ENCODE assay signal across 9 cellular contexts in the genomic region with DNA sequence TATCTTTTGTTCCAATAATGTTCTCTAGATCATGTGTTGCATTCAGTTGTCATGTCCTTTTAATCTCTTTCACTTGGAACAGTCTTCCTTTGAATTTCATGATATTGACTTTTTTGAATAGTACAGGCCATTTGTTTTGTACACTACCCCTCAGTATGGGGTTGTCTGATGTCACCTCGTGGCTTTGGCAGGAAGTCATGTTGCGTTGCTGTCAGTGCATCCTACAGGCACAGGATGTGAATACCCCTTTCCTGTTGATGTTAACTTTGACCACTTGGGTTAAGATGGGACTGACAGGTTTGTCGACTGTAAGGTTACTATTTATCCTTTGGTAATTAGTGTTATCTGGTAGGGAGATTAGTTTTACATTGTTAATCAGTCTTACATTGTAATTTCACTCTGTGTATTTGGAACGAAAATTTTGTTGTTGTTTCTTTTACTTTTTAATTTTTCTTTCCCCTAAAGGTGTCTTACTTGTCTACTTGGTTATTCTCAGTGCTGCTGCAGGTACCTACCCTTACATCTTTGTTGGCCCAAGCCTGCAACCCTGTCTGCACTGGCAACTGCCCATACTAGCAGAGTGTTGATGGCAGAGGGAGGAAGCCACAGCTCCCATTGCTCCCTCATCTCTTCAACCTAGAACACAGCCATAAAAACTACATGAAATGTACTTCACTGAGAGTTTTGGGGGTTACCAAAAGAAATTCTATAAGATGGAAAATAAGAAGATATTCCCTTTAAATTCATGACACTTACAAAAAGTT. TPM values are rescaled to one million over a fixed set of nuclear protein-coding genes. Genes with fewer than 3 reads are reported as not detected.
DNase-seq lines count a peak whose midpoint lies in the region; ATAC-seq, FAIRE-seq and TF ChIP-seq lines count a peak whose summit lies in the region.
"Had no signal": no experiment of that assay in that cellular context is flagged by ENCODE, and none has a peak within 500 bp of the region (broad histone marks: within the 10 kb centered on the region; RNA-seq: fewer than 3 reads in every experiment).

No MANE protein-coding gene starts in this region.

- H3K79me2 ChIP-seq in GM12878 (ENCODE audit: control insufficient read depth, insufficient read depth, low read length), result no peaks in the 10 kb centered on the region
- H3K79me2 ChIP-seq in GM23248 (ENCODE audit: insufficient read depth), result no peaks in the 10 kb centered on the region

- no TSS peak for BruUV-seq in GM12878 (replicated peaks; lab: Mats Ljungman, UMichigan)

- H3K9me3 ChIP-seq in BLaER1, result no peaks in the 10 kb centered on the region
- no peaks in the 10 kb centered on the region; the same call in 2 of the 3 replicates for H3K9me3 ChIP-seq in GM12878 (replicated peaks; ENCODE audit: control insufficient read depth, insufficient read depth, low read length)
- no peaks in the 10 kb centered on the region for H3K9me3 ChIP-seq in vagina
- H3K9me3 ChIP-seq in prostate gland, result no peaks in the 10 kb centered on the region
- H3K9me3 ChIP-seq in GM23248 (ENCODE audit: low read depth), result no peaks in the 10 kb centered on the region

- TF ChIP-seq POLR2A in GM12878 (IDR thresholded peaks at IDR 0.05; ENCODE audit: low read depth, low read length), result no peak
- no peak for TF ChIP-seq POLR2A in vagina (IDR thresholded peaks at IDR 0.05)
- no peak for TF ChIP-seq POLR2A in prostate gland (IDR thresholded peaks at IDR 0.05)

- TF ChIP-seq EP300 in GM12878 (IDR thresholded peaks at IDR 0.05; ENCODE audit: borderline replicate concordance in 1 of 2, control insufficient read depth in 1 of 2, low read depth in 2 of 2, low read length in 2 of 2), result no peak

- H3K27ac ChIP-seq in BLaER1, result no peak overlapping the region
- H3K27ac ChIP-seq in GM12878 (ENCODE audit: control insufficient read depth, insufficient read depth), result no peak overlapping the region
- H3K27ac ChIP-seq in vagina, result no peak overlapping the region
- H3K27ac ChIP-seq in prostate gland, result no peak overlapping the region
- H3K27ac ChIP-seq in GM23248, result no peak overlapping the region
- H3K27ac ChIP-seq: HL-60 had no signal

- in situ Hi-C loops in GM12878 (cut with MboI), result no loop called here
- in situ Hi-C loops in GM23248 (cut with MboI), result no loop called here

- no peak for FAIRE-seq in GM12878 (lab: Jason Lieb, UNC)

- H3K27me3 ChIP-seq in BLaER1, result no peaks in the 10 kb centered on the region
- H3K27me3 ChIP-seq in GM12878 (replicated peaks in 1 of 2; ENCODE audit: control insufficient read depth in 2 of 2, insufficient read depth in 2 of 2, low read length in 1 of 2), result no peaks in the 10 kb centered on the region
- H3K27me3 ChIP-seq in vagina, result no peaks in the 10 kb centered on the region
- no peaks in the 10 kb centered on the region for H3K27me3 ChIP-seq in prostate gland (replicated peaks; ENCODE audit: insufficient read depth)
- peaks cover 19% of the 10 kb centered on the region for H3K27me3 ChIP-seq in GM23248 (replicated peaks; ENCODE audit: insufficient read depth)

- H3K36me3 ChIP-seq in BLaER1, result no peaks in the 10 kb centered on the region
- no peaks in the 10 kb centered on the region for H3K36me3 ChIP-seq in GM12878 (ENCODE audit: control insufficient read depth in 2 of 2, insufficient read depth in 2 of 2, low read length in 1 of 2)
- no peaks in the 10 kb centered on the region for H3K36me3 ChIP-seq in vagina
- no peaks in the 10 kb centered on the region for H3K36me3 ChIP-seq in prostate gland
- H3K36me3 ChIP-seq in GM23248 (ENCODE audit: low read depth), result no peaks in the 10 kb centered on the region

- intact Hi-C loops in GM12878 (cut with micrococcal nuclease; ENCODE audit: unreplicated experiment), result no loop called here
- intact Hi-C loops in vagina (cut with DNase I), result no loop called here
- intact Hi-C loops in prostate gland (cut with DNase I), result no loop called here

- WGBS in GM12878 (ENCODE audit: insufficient coverage, insufficient replicate concordance, low lambda C conversion rate, missing lambda C conversion rate), result 34% methylated on average over 4 of the region's 4 CpGs
- WGBS in prostate gland, result 36% methylated on average over 4 of the region's 4 CpGs
- WGBS in GM23248 (ENCODE audit: low coverage in 1 of 2, low lambda C conversion rate in 2 of 2, missing lambda C conversion rate in 2 of 2), 2 experiments, result 23 to 33% methylated on average over 4 of the region's 4 CpGs

- no peak for TF ChIP-seq RAD21 in GM12878 (IDR thresholded peaks at IDR 0.05; ENCODE audit: insufficient read depth, low read depth, low read length)

- ATAC-seq in GM19351 (IDR thresholded peaks at IDR 0.05; ENCODE audit: unreplicated experiment) (peak; percentile 80), HG03571 (IDR thresholded peaks at IDR 0.05; ENCODE audit: unreplicated experiment) (peak; percentile 88), GM12878 (peak; percentile 89)

- no peaks in the 10 kb centered on the region for H3K9me2 ChIP-seq in GM23248 (ENCODE audit: insufficient read depth)

- H3K4me1 ChIP-seq in BLaER1 (peaks cover 7% of the 10 kb centered on the region), GM12878 (ENCODE audit: control insufficient read depth, insufficient read depth, low read length) (no peaks in the 10 kb centered on the region), vagina (no peaks in the 10 kb centered on the region), prostate gland (replicated peaks) (no peaks in the 10 kb centered on the region), GM23248 (ENCODE audit: insufficient read depth) (no peaks in the 10 kb centered on the region)

- H4K20me1 ChIP-seq in BLaER1 (no peaks in the 10 kb centered on the region), GM12878 (ENCODE audit: control insufficient read depth, insufficient read depth) (no peaks in the 10 kb centered on the region), GM23248 (ENCODE audit: insufficient read depth) (no peaks in the 10 kb centered on the region)

- H3K9ac ChIP-seq in BLaER1 (no peak overlapping the region), GM12878 (ENCODE audit: control insufficient read depth, insufficient read depth, low read length) (no peak overlapping the region), GM23248 (no peak overlapping the region)

- DNase-seq in GM12878 (ENCODE audit: low read depth, low spot score), result no peak
- DNase-seq in D341Med (ENCODE audit: low spot score), result no peak
- no peak for DNase-seq in vagina (ENCODE audit: extremely low spot score in 2 of 2)
- DNase-seq in prostate gland (ENCODE audit: low spot score), result no peak
- no peak for DNase-seq in GM23248

- H3F3A ChIP-seq in GM23248 (ENCODE audit: insufficient read depth), result 0 out of 2 replicates have a peak, but pooled peaks cover 3% of the 10 kb centered on the region

- SMC1A ChIA-PET in GM12878 (lab: Charles Lee; ENCODE audit: uncharacterized antibody, unreplicated experiment), result interaction anchor here (0.6 to 1.7 kb wide), 6 partner anchors 13 to 46 kb away, joined by 3 to 6 read pairs (median 4); partner anchors contain the start of gene ATP8A1

- peak overlapping the region; percentile 27; the same call in 1 of the 2 replicates for H3K4me2 ChIP-seq in BLaER1
- H3K4me2 ChIP-seq in GM12878 (ENCODE audit: control insufficient read depth, insufficient read depth), result no peak overlapping the region
- no peak overlapping the region for H3K4me2 ChIP-seq in GM23248 (ENCODE audit: unreplicated experiment)

- POLR2A ChIA-PET in GM12878 (lab: Charles Lee), result interaction anchor here (0.6 to 1.7 kb wide), 3 partner anchors 9 to 397 kb away, joined by 3 to 5 read pairs (median 4); no protein-coding TSS in a partner anchor

- CTCF ChIA-PET in GM12878 (lab: Yijun Ruan, JAX), result interaction anchor here (0.6 to 1.2 kb wide), 3 partner anchors 61 to 103 kb away, joined by 3 read pairs; no protein-coding TSS in a partner anchor

- RAD21 ChIA-PET in GM12878 (lab: Charles Lee; ENCODE audit: unreplicated experiment), result interaction anchor here (1.4 to 1.6 kb wide), 3 partner anchors 15 to 103 kb away, joined by 3 to 7 read pairs (median 5); partner anchors contain the start of gene ATP8A1

- H2AFZ ChIP-seq in GM12878 (ENCODE audit: control insufficient read depth, low read depth, low read length) (no peak overlapping the region), GM23248 (no peak overlapping the region)

- H3K4me3 ChIP-seq in BLaER1, result no peak overlapping the region
- H3K4me3 ChIP-seq in GM12878, result no peak overlapping the region
- no peak overlapping the region for H3K4me3 ChIP-seq in vagina
- no peak overlapping the region for H3K4me3 ChIP-seq in prostate gland
- H3K4me3 ChIP-seq in GM23248, result no peak overlapping the region

- TF ChIP-seq CTCF in GM12878 (IDR thresholded peaks at IDR 0.05 in 2 of 3, conservative IDR thresholded peaks at IDR 0.05 in 1 of 3; ENCODE audit: control insufficient read depth in 2 of 3, extremely low read depth in 1 of 3, insufficient read depth in 1 of 3, low read depth in 3 of 3, low read length in 3 of 3) (no peak), vagina (IDR thresholded peaks at IDR 0.05) (no peak), prostate gland (IDR thresholded peaks at IDR 0.05) (no peak)

TF ChIP-seq in GM12878, 131 proteins besides CTCF, POLR2A, EP300 and RAD21 (continues in another document):
- TF ChIP-seq CREB1 (IDR thresholded peaks at IDR 0.05; ENCODE audit: low read depth) (0 out of 2 replicates have a peak, but pooled peaks have one; percentile 26), RUNX3 (IDR thresholded peaks at IDR 0.05; ENCODE audit: low read length) (peak; percentile 41; the same call in 1 of the 2 replicates)

RNA-seq across cellular contexts. Expression of gene ATP8A1, which starts 14.7 kb away (rescaled TPM):
- 1,209 and 1,224 TPM in 2 replicates for total RNA-seq in GM12878 (2013; cell fraction: nucleolus; rRNA removed)
- total RNA-seq in GM12878 (2014; rRNA removed), result 55.2 and 73.8 TPM in 2 replicates
- total RNA-seq in GM12878 (2014; rRNA removed; fragmentation: Illumina TruSeq; extraction: Trizol), result 72.5 and 78.7 TPM in 2 replicates
- 50.4 and 50.6 TPM in 2 replicates for total RNA-seq in GM12878 (2021)
- polyA plus RNA-seq in GM12878 (2011; ENCODE audit: low read depth), result 16.1 TPM
- 116 and 194 TPM in 2 replicates for polyA plus RNA-seq in GM12878 (2011; rRNA removed)
- polyA plus RNA-seq in GM12878 (2011; cell fraction: cytosol; rRNA removed), result 27.1 and 34.0 TPM in 2 replicates
- 252 and 314 TPM in 2 replicates for polyA plus RNA-seq in GM12878 (2011; cell fraction: nucleus; rRNA removed)
- polyA plus RNA-seq in GM12878 (2012), result 22.0 and 41.8 TPM in 2 replicates
- 43.3 and 60.0 TPM in 2 replicates for polyA plus RNA-seq in GM12878 (2014; fragmentation: Illumina TruSeq; extraction: Trizol)
- 1 to 10 TPM; 9.0 to 9.5 TPM for polyA plus RNA-seq in GM12878 (2014; fragmentation: Nextera tagmentation; extraction: Ambion mirVana)
- 26.2 and 31.2 TPM in 2 replicates for polyA plus RNA-seq in GM12878 (2014; rRNA removed)
- polyA plus RNA-seq in GM12878 (2016; fragmentation: Nextera tagmentation; extraction: Ambion mirVana), result 10 to 100 TPM; 14.4 to 18.5 TPM
- polyA minus RNA-seq in GM12878 (2011; rRNA and poly(A)+ RNA removed), result 213 and 243 TPM in 2 replicates
- polyA minus RNA-seq in GM12878 (2011; cell fraction: cytosol; rRNA and poly(A)+ RNA removed), result 58.3 and 60.7 TPM in 2 replicates
- 380 and 488 TPM in 2 replicates for polyA minus RNA-seq in GM12878 (2011; cell fraction: nucleus; rRNA and poly(A)+ RNA removed)
- 10.8 TPM for total RNA-seq in vagina
- 10 to 100 TPM; 18.6 to 74.0 TPM for total RNA-seq in prostate gland
- 0.11 and 0.25 TPM in 2 replicates for total RNA-seq in GM23248 (2014; rRNA removed; shearing (Covaris generic))
- polyA plus RNA-seq in GM23248 (2016; fragmentation: Nextera tagmentation; extraction: Ambion mirVana), result 0.13 and 0.29 TPM in 2 replicates
